Comparison of ENCODE assay signal across 15 cellular contexts in the genomic region with DNA sequence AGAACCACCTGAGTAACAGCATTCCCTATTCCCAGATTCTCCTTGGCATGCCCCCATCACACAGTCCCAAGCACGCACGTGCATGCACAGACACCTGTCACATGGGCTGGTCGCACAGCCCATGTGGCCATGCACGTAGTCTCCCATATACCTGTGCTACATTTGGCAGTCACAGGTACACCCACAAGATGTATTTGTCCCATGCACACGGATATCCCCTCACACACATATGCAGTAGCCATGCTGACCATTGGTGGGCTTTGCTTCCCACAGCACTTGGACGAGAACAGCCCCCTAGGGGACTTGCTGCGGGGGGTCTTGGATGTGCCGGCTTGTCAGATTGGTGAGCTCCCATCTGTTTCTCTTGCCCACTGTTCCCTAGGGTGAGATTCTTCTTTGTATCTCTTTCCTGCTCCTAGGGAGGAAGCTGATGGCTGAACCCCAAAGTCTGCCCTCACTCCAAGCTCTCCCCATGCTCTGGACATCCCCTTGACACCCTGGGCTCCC. TPM values are rescaled to one million over a fixed set of nuclear protein-coding genes. Genes with fewer than 3 reads are reported as not detected.
DNase-seq lines count a peak whose midpoint lies in the region; ATAC-seq and TF ChIP-seq lines count a peak whose summit lies in the region.
"Had no signal": no experiment of that assay in that cellular context is flagged by ENCODE, and none has a peak within 500 bp of the region (broad histone marks: within the 10 kb centered on the region; RNA-seq: fewer than 3 reads in every experiment).

No MANE protein-coding gene starts in this region.

- TF ChIP-seq CTCF in CD4-positive, alpha-beta T cell (IDR thresholded peaks at IDR 0.05), result no peak
- no peak for TF ChIP-seq CTCF in osteoblast (IDR thresholded peaks at IDR 0.05; ENCODE audit: extremely low read depth, low read depth, low read length)

- H3K4me1 ChIP-seq in osteoblast (ENCODE audit: insufficient read depth, low read length), result no peaks in the 10 kb centered on the region

- ATAC-seq in CD4-positive, alpha-beta T cell (ENCODE audit: poor library complexity), result no peak
- no peak for ATAC-seq in GM18909 (IDR thresholded peaks at IDR 0.05; ENCODE audit: poor library complexity, unreplicated experiment)

- CTCF ChIA-PET in CD4-positive, alpha-beta T cell (lab: Charles Lee), result no interaction called here

- H3K9me3 ChIP-seq in CD4-positive, alpha-beta T cell (ENCODE audit: control insufficient read depth, low read length), result no peaks in the 10 kb centered on the region
- no peaks in the 10 kb centered on the region for H3K9me3 ChIP-seq in osteoblast (ENCODE audit: low read depth, low read length)

- peaks cover 9% of the 10 kb centered on the region for H4K20me1 ChIP-seq in osteoblast (ENCODE audit: insufficient read depth, low read length)

- no peaks in the 10 kb centered on the region for H3K27me3 Mint-ChIP-seq in CD4-positive, alpha-beta T cell
- no peaks in the 10 kb centered on the region for H3K27me3 Mint-ChIP-seq in activated naive CD8-positive, alpha-beta T cell treated with anti-CD3 and anti-CD28 coated beads for 36 hours
- H3K27me3 Mint-ChIP-seq: type B pancreatic cell had no signal

- peaks cover 82% of the 10 kb centered on the region for H3K36me3 ChIP-seq in osteoblast (ENCODE audit: insufficient read depth, low read length)
- H3K36me3 ChIP-seq: neural progenitor cell had no signal

- POLR2A ChIA-PET in CD4-positive, alpha-beta T cell (lab: Charles Lee), result interaction anchor here (3.1 kb wide), 1 partner anchor 13 kb away, joined by 22 read pairs; no protein-coding TSS in a partner anchor

- H3K27ac ChIP-seq in CD4-positive, alpha-beta T cell (ENCODE audit: low read depth, low read length), result peak overlapping the region; percentile 58
- no peak overlapping the region for H3K27ac ChIP-seq in osteoblast (ENCODE audit: low read depth, low read length)
- H3K27ac ChIP-seq: neural progenitor cell had no signal

- no peak overlapping the region for H3K4me2 ChIP-seq in osteoblast (ENCODE audit: insufficient read depth, low read length)
- H3K4me2 ChIP-seq: neural progenitor cell had no signal

- DNase-seq in activated CD8-positive, alpha-beta memory T cell treated with anti-CD3 and anti-CD28 coated beads, Interleukin-2, amount 50 U/mL, for 48 hours, result peak; percentile 41
- DNase-seq in activated CD8-positive, alpha-beta memory T cell treated with anti-CD3 and anti-CD28 coated beads, Interleukin-2, amount 50 U/mL, for 4 hours, result no peak
- DNase-seq in CD4-positive, alpha-beta T cell, result no peak
- DNase-seq in activated naive CD8-positive, alpha-beta T cell treated with anti-CD3 and anti-CD28 coated beads for 36 hours, result no peak
- DNase-seq in osteoblast (ENCODE audit: insufficient read length, low spot score, missing footprints) (peak; percentile 55), NCI-H226 (no peak), hypothalamus (lab: John Stamatoyannopoulos, UW) (no peak)
- DNase-seq: activated T-cell treated with anti-CD3 and anti-CD28 coated beads for 4 hours, DMS79 treated with DMSO at 0.1 percent for 48 hours, mesendoderm, NCI-H1436, NCI-H774 had no signal

- peaks cover 97% of the 10 kb centered on the region for H3K36me3 Mint-ChIP-seq in CD4-positive, alpha-beta T cell (ENCODE audit: low read depth)
- H3K36me3 Mint-ChIP-seq in activated naive CD8-positive, alpha-beta T cell treated with anti-CD3 and anti-CD28 coated beads for 36 hours, result peaks cover 49% of the 10 kb centered on the region

- intact Hi-C loops in CD4-positive, alpha-beta T cell (cut with DNase I, micrococcal nuclease), result no loop called here

- no peak overlapping the region for H2AFZ ChIP-seq in osteoblast (ENCODE audit: low read length)
- H2AFZ ChIP-seq: neural progenitor cell had no signal

- peak overlapping the region; percentile 96 for H3K27ac Mint-ChIP-seq in CD4-positive, alpha-beta T cell
- H3K27ac Mint-ChIP-seq in activated naive CD8-positive, alpha-beta T cell treated with anti-CD3 and anti-CD28 coated beads for 36 hours, result peak overlapping the region; percentile 18
- H3K27ac Mint-ChIP-seq: neural progenitor cell, type B pancreatic cell had no signal

- H3K9me3 Mint-ChIP-seq in CD4-positive, alpha-beta T cell, result no peaks in the 10 kb centered on the region
- no peaks in the 10 kb centered on the region for H3K9me3 Mint-ChIP-seq in activated naive CD8-positive, alpha-beta T cell treated with anti-CD3 and anti-CD28 coated beads for 36 hours
- H3K9me3 Mint-ChIP-seq: neural progenitor cell, type B pancreatic cell had no signal

- H3K27me3 ChIP-seq in CD4-positive, alpha-beta T cell (ENCODE audit: control insufficient read depth, insufficient read depth, low read length), result no peaks in the 10 kb centered on the region
- no peaks in the 10 kb centered on the region for H3K27me3 ChIP-seq in osteoblast (ENCODE audit: insufficient read depth, low read length)
- H3K27me3 ChIP-seq: neural progenitor cell had no signal

- no peak overlapping the region for H3K4me3 Mint-ChIP-seq in CD4-positive, alpha-beta T cell
- no peak overlapping the region for H3K4me3 Mint-ChIP-seq in activated naive CD8-positive, alpha-beta T cell treated with anti-CD3 and anti-CD28 coated beads for 36 hours
- H3K4me3 Mint-ChIP-seq: neural progenitor cell, type B pancreatic cell had no signal

- H3K4me3 ChIP-seq in osteoblast (ENCODE audit: insufficient read depth, low read length), result no peak overlapping the region
- H3K4me3 ChIP-seq: neural progenitor cell had no signal

- H3K79me2 ChIP-seq in osteoblast (ENCODE audit: insufficient read depth, low read length), result peaks cover 4% of the 10 kb centered on the region

- peaks cover 30% of the 10 kb centered on the region for H3K4me1 Mint-ChIP-seq in CD4-positive, alpha-beta T cell (ENCODE audit: low read depth)
- H3K4me1 Mint-ChIP-seq in activated naive CD8-positive, alpha-beta T cell treated with anti-CD3 and anti-CD28 coated beads for 36 hours, result peaks cover 57% of the 10 kb centered on the region

RNA-seq across cellular contexts. Expression of gene PLCG1, which starts 31.9 kb away (rescaled TPM):
- 100 to 1,000 TPM; 387 to 404 TPM for total RNA-seq in CD4-positive, alpha-beta T cell
- total RNA-seq in activated naive CD8-positive, alpha-beta T cell treated with anti-CD3 and anti-CD28 coated beads for 36 hours, result 100 to 1,000 TPM; 156 to 162 TPM
- total RNA-seq in osteoblast, result 72.4 and 73.7 TPM in 2 replicates

Comparison
In these comparisons a context has a peak if more than half of its experiments do, and no peak if none do; other contexts are left out.
1. DNase-seq: peak in activated CD8-positive, alpha-beta memory T cell treated with anti-CD3 and anti-CD28 coated beads, Interleukin-2, amount 50 U/mL, for 48 hours (single experiment) and osteoblast (single experiment); none in activated CD8-positive, alpha-beta memory T cell treated with anti-CD3 and anti-CD28 coated beads, Interleukin-2, amount 50 U/mL, for 4 hours (single experiment), CD4-positive, alpha-beta T cell (0 of 10), activated naive CD8-positive, alpha-beta T cell treated with anti-CD3 and anti-CD28 coated beads for 36 hours (single experiment), NCI-H226 (single experiment) and hypothalamus (0 of 51).